Comparison of ENCODE assay signal across 1 cellular context in genomic region chr10:92757066-92757716, GRCh38.
A peak's percentile ranks its signal among the peaks of the same experiment; 100 is the strongest.
TF ChIP-seq lines count a peak whose summit lies in the region.

No MANE protein-coding gene starts in this region.

TF ChIP-seq in HepG2, 621 proteins besides CTCF, POLR2A, EP300 and RAD21 (continued from another document and continues in another):
- TF ChIP-seq KIAA2018 (CRISPR knock-in tag; IDR thresholded peaks at IDR 0.05; ENCODE audit: borderline replicate concordance) (no peak), ZNF430 (CRISPR knock-in tag; IDR thresholded peaks at IDR 0.05) (no peak), TBL1XR1 (IDR thresholded peaks at IDR 0.05; ENCODE audit: borderline replicate concordance, low read length, partially characterized antibody) (no peak), PRDM15 (CRISPR knock-in tag; IDR thresholded peaks at IDR 0.05) (no peak), ZNF317 (CRISPR knock-in tag; IDR thresholded peaks at IDR 0.05) (no peak), TGIF2 (CRISPR knock-in tag; IDR thresholded peaks at IDR 0.05) (no peak), AGO1 (IDR thresholded peaks at IDR 0.05; ENCODE audit: low read depth, low read length, poor library complexity, severe bottlenecking) (no peak), PATZ1 (CRISPR knock-in tag; IDR thresholded peaks at IDR 0.05) (no peak), SALL2 (CRISPR knock-in tag; IDR thresholded peaks at IDR 0.05) (no peak), ZBTB33 (CRISPR knock-in tag; IDR thresholded peaks at IDR 0.05) (no peak), ZNF580 (CRISPR knock-in tag; IDR thresholded peaks at IDR 0.05; ENCODE audit: borderline replicate concordance, low read depth) (no peak), ESRRA (CRISPR knock-in tag; IDR thresholded peaks at IDR 0.05; ENCODE audit: low read depth) (no peak), CHD4 (IDR thresholded peaks at IDR 0.05; ENCODE audit: borderline replicate concordance, low read length) (no peak), ZNF30 (CRISPR knock-in tag; IDR thresholded peaks at IDR 0.05) (no peak), SPEN (CRISPR knock-in tag; IDR thresholded peaks at IDR 0.05; ENCODE audit: low read depth) (no peak), MYPOP (CRISPR knock-in tag; IDR thresholded peaks at IDR 0.05) (no peak), SMAD3 (CRISPR knock-in tag; IDR thresholded peaks at IDR 0.05) (0 out of 2 replicates have a peak, but pooled peaks have one; percentile 33), THAP9 (CRISPR knock-in tag; IDR thresholded peaks at IDR 0.05; ENCODE audit: borderline replicate concordance) (peak; percentile 48; the same call in 1 of the 2 replicates), KMT2B (CRISPR knock-in tag; IDR thresholded peaks at IDR 0.05) (no peak), RORA (CRISPR knock-in tag; IDR thresholded peaks at IDR 0.05) (no peak), ZNF619 (CRISPR knock-in tag; IDR thresholded peaks at IDR 0.05) (0 out of 2 replicates have a peak, but pooled peaks have one; percentile 52), LRRFIP1 (CRISPR knock-in tag; conservative IDR thresholded peaks at IDR 0.05) (no peak), SSRP1 (CRISPR knock-in tag; IDR thresholded peaks at IDR 0.05) (no peak), NFYB (CRISPR knock-in tag; IDR thresholded peaks at IDR 0.05) (no peak), ATF7 (IDR thresholded peaks at IDR 0.05) (no peak), ATF7 (CRISPR knock-in tag; IDR thresholded peaks at IDR 0.05) (no peak), ZEB1 (IDR thresholded peaks at IDR 0.05; ENCODE audit: insufficient replicate concordance, low read depth) (no peak), MTA3 (CRISPR knock-in tag; IDR thresholded peaks at IDR 0.05) (no peak), ZNF570 (CRISPR knock-in tag; IDR thresholded peaks at IDR 0.05; ENCODE audit: borderline replicate concordance) (no peak), HDAC1 (CRISPR knock-in tag; IDR thresholded peaks at IDR 0.05) (no peak), ZBTB21 (CRISPR knock-in tag; IDR thresholded peaks at IDR 0.05) (no peak), PBX3 (CRISPR knock-in tag; IDR thresholded peaks at IDR 0.05; ENCODE audit: borderline replicate concordance) (no peak), BCL6 (CRISPR knock-in tag; IDR thresholded peaks at IDR 0.05) (peak; percentile 16; the same call in 1 of the 2 replicates)
